In genomic region chr10:89440262-89440661, GRCh38 we compare ENCODE assay signal across 28 cellular contexts. TPM values are rescaled to one million over a fixed set of nuclear protein-coding genes. Genes with fewer than 3 reads are reported as not detected.
DNase-seq lines count a peak whose midpoint lies in the region; ATAC-seq, FAIRE-seq and TF ChIP-seq lines count a peak whose summit lies in the region.
"Had no signal": no experiment of that assay in that cellular context is flagged by ENCODE, and none has a peak within 500 bp of the region (broad histone marks: within the 10 kb centered on the region; RNA-seq: fewer than 3 reads in every experiment).

No MANE protein-coding gene starts in this region.

- TF ChIP-seq CTCF in pancreas (IDR thresholded peaks at IDR 0.05) = no peak

- ATAC-seq in left cardiac atrium (peak; percentile 85 to 90), pancreas (peak; percentile 84 to 96 (median 92)), GM21737 (IDR thresholded peaks at IDR 0.05; ENCODE audit: unreplicated experiment) (no peak)
- ATAC-seq: activated CD4-positive, alpha-beta T cell treated with anti-CD3 and anti-CD28 coated beads for 36 hours; activated CD8-positive, alpha-beta T cell treated with anti-CD3 and anti-CD28 coated beads, Interleukin-2, amount 10 ng/mL, durations not matched to agents 7 days and 5 days; activated naive CD4-positive, alpha-beta T cell treated with anti-CD3 and anti-CD28 coated beads, Interleukin-2, amount 50 U/mL, for 72 hours; esophagus mucosa had no signal

- no peak overlapping the region for H3K27ac ChIP-seq in pancreas
- H3K27ac ChIP-seq: hepatocyte, HL-60, PC-9 had no signal

- no peak for TF ChIP-seq POLR2A in GM12891 (IDR thresholded peaks at IDR 0.05; ENCODE audit: low read depth, low read length)

- intact Hi-C loops in left cardiac atrium (cut with DNase I) (no loop called here), pancreas (cut with DNase I) (no loop called here)

- H3K4me1 ChIP-seq in pancreas = no peaks in the 10 kb centered on the region
- H3K4me1 ChIP-seq: BE2C had no signal

- H3K9me3 ChIP-seq in pancreas = no peaks in the 10 kb centered on the region
- H3K9me3 ChIP-seq: BE2C had no signal

- DNase-seq in NCI-H748 (lab: John Stamatoyannopoulos, UW; ENCODE audit: unreplicated experiment) = peak; percentile 36
- DNase-seq in NCI-H748 treated with DMSO at 0.1 percent for 48 hours (lab: John Stamatoyannopoulos, UW) = no peak
- DNase-seq in NCI-H1105 (lab: John Stamatoyannopoulos, UW) = peak; percentile 5
- DNase-seq in left cardiac atrium = peak; percentile 52
- peak in 5 of 6 donors; percentile 51 to 68 (median 64) for DNase-seq in pancreas
- DNase-seq in NCI-H1048 (lab: John Stamatoyannopoulos, UW) = no peak
- DNase-seq in GM12891 (ENCODE audit: insufficient read length, low spot score) = no peak
- DNase-seq: ACHN; activated CD4-positive, alpha-beta T cell treated with anti-CD3 and anti-CD28 coated beads for 36 hours; activated CD8-positive, alpha-beta T cell treated with anti-CD3 and anti-CD28 coated beads, Interleukin-2, amount 10 ng/mL, durations not matched to agents 7 days and 5 days; BE2C; CD8-positive, alpha-beta memory T cell; endodermal cell; foreskin melanocyte; immature natural killer cell; Kasumi-1; NCI-H446 treated with DMSO at 0.1 percent for 48 hours; NK-92 treated with Interleukin-12 subunit alpha and Interleukin-12 subunit beta, amount 100 ng/mL, for 24 hours; PC-9; SHP77 treated with DMSO at 0.1 percent for 48 hours; stimulated activated CD4-positive, alpha-beta T cell treated with anti-CD3 and anti-CD28 coated beads, Interleukin-2, amount 100 ng/mL, for 48 hours; trophoblast cell had no signal

- H3K27me3 ChIP-seq in pancreas = no peaks in the 10 kb centered on the region
- H3K27me3 ChIP-seq: BE2C, hepatocyte had no signal

- H3K4me3 ChIP-seq in pancreas = no peak overlapping the region
- H3K4me3 ChIP-seq: hepatocyte, PC-9 had no signal

- no peaks in the 10 kb centered on the region for H3K36me3 ChIP-seq in pancreas
- H3K36me3 ChIP-seq: BE2C had no signal

- FAIRE-seq in pancreas (lab: Jason Lieb, UNC) = no peak
- no peak for FAIRE-seq in GM12891 (lab: Jason Lieb, UNC)
- FAIRE-seq: GM18507 had no signal

- WGBS in pancreas, 2 donors = 10 to 11% methylated on average over 3 of the region's 3 CpGs

TF ChIP-seq in GM12891, 5 proteins besides CTCF, POLR2A, EP300 and RAD21:
- TF ChIP-seq POU2F2 (IDR thresholded peaks at IDR 0.05; ENCODE audit: low read depth, low read length) (no peak), TAF1 (IDR thresholded peaks at IDR 0.05; ENCODE audit: low read depth, low read length) (no peak)

RNA-seq across cellular contexts. Expression of gene IFIT5, which starts 25.9 kb away (rescaled TPM):
- total RNA-seq in left cardiac atrium = 10 to 100 TPM; 10.1 to 14.5 TPM
- 1 to 10 TPM; 3.7 to 8.1 (median 4.2) TPM for total RNA-seq in pancreas
- 1 to 10 TPM; 2.9 to 6.1 TPM for polyA plus RNA-seq in pancreas
- polyA plus RNA-seq in GM12891 (2012; ENCODE audit: low read depth, missing spikeins) = 4.2 TPM

RNA-seq across cellular contexts. Expression of gene IFIT1, which starts 47.8 kb away (rescaled TPM):
- total RNA-seq in left cardiac atrium (10 to 100 TPM; 15.3 to 20.6 TPM), pancreas (1 to 10 TPM; 2.4 to 9.3 (median 3.8) TPM)
- 10 to 100 TPM in 1 of 2 donors, 1 to 10 TPM in 1; 4.0 to 11.4 TPM for polyA plus RNA-seq in pancreas
- 15.8 TPM for polyA plus RNA-seq in GM12891 (2012; ENCODE audit: low read depth, missing spikeins)

Comparison
In these comparisons a context has a peak if more than half of its experiments do, and no peak if none do; other contexts are left out.
1. DNase-seq: peak in NCI-H748 (single experiment), NCI-H1105 (single experiment), left cardiac atrium (single experiment) and pancreas (5 of 6); none in NCI-H748 treated with DMSO at 0.1 percent for 48 hours (single experiment), NCI-H1048 (single experiment) and GM12891 (single experiment).